In genomic region chr6:83221886-83222479, GRCh38 we compare ENCODE assay signal across 8 cellular contexts. TPM values are rescaled to one million over a fixed set of nuclear protein-coding genes. Genes with fewer than 3 reads are reported as not detected.
DNase-seq lines count a peak whose midpoint lies in the region; ATAC-seq, FAIRE-seq and TF ChIP-seq lines count a peak whose summit lies in the region.

No MANE protein-coding gene starts in this region.

- H3K4me3 ChIP-seq in choroid plexus epithelial cell (ENCODE audit: low read depth, low read length), result no peak overlapping the region

- no TSS peak for BruUV-seq in Calu3 (replicated peaks; lab: Mats Ljungman, UMichigan)

- H3K36me3 Mint-ChIP-seq in Calu3 (ENCODE audit: insufficient read depth, unreplicated experiment) (no peaks in the 10 kb centered on the region), nephron progenitor cell (ENCODE audit: low read depth) (no peaks in the 10 kb centered on the region)

- TF ChIP-seq CTCF in Calu3 (IDR thresholded peaks at IDR 0.05; ENCODE audit: unreplicated experiment) (peak; percentile 19), choroid plexus epithelial cell (conservative IDR thresholded peaks at IDR 0.05; ENCODE audit: low read depth, low read length) (peak; percentile 49), nephron progenitor cell (IDR thresholded peaks at IDR 0.05) (peak; percentile 53)

- H3K27ac Mint-ChIP-seq in Calu3 (ENCODE audit: unreplicated experiment) (no peak overlapping the region), nephron progenitor cell (no peak overlapping the region)

- no peaks in the 10 kb centered on the region for H3K4me1 Mint-ChIP-seq in Calu3 (ENCODE audit: low read depth, unreplicated experiment)
- H3K4me1 Mint-ChIP-seq in nephron progenitor cell, result no peaks in the 10 kb centered on the region

- CTCF ChIA-PET in Calu3 (lab: Charles Lee), result interaction anchor here (0.7 to 1.3 kb wide), 4 partner anchors 290 to 314 kb away, joined by 3 to 4 read pairs (median 3); partner anchors contain the start of gene PRSS35

- TF ChIP-seq POLR2A in H54 (IDR thresholded peaks at IDR 0.05; ENCODE audit: low read depth, low read length), result no peak

- DNase-seq in Calu3 (no peak), H54 (ENCODE audit: insufficient read length, low spot score) (no peak), NCI-H345 treated with DMSO at 0.1 percent for 48 hours (lab: John Stamatoyannopoulos, UW; ENCODE audit: unreplicated experiment) (peak; percentile 42), choroid plexus epithelial cell (ENCODE audit: low read depth) (peak; percentile 74), nephron progenitor cell (no peak), cortex of kidney (lab: John Stamatoyannopoulos, UW) (no peak)

- intact Hi-C loops in Calu3 (cut with micrococcal nuclease; ENCODE audit: unreplicated experiment), result loop anchor here (1.0 kb wide), 1 partner anchor 293 kb away; no protein-coding TSS in a partner anchor

- ATAC-seq in HG03442 (IDR thresholded peaks at IDR 0.05; ENCODE audit: unreplicated experiment) (no peak), HG03571 (IDR thresholded peaks at IDR 0.05; ENCODE audit: unreplicated experiment) (no peak)

- FAIRE-seq in H54 (lab: Jason Lieb, UNC), result peak; percentile 67

- H3K9me3 Mint-ChIP-seq in Calu3 (ENCODE audit: low read depth, unreplicated experiment) (no peaks in the 10 kb centered on the region), nephron progenitor cell (no peaks in the 10 kb centered on the region)

- H3K27me3 Mint-ChIP-seq in Calu3 (ENCODE audit: unreplicated experiment) (no peaks in the 10 kb centered on the region), nephron progenitor cell (ENCODE audit: low read depth, poor library complexity) (peaks cover 3% of the 10 kb centered on the region)

- H3K4me3 Mint-ChIP-seq in Calu3 (ENCODE audit: low read depth, unreplicated experiment), result no peak overlapping the region
- no peak overlapping the region for H3K4me3 Mint-ChIP-seq in nephron progenitor cell

RNA-seq across cellular contexts. Expression of gene RWDD2A, which starts 28.8 kb away (rescaled TPM):
- 3.2 and 4.0 TPM in 2 replicates for total RNA-seq in Calu3 (2022)

RNA-seq across cellular contexts. Expression of gene PGM3, which starts 28.9 kb away (rescaled TPM):
- 41.2 and 46.6 TPM in 2 replicates for total RNA-seq in Calu3 (2022)

Comparison
In these comparisons a context has a peak if more than half of its experiments do, and no peak if none do; other contexts are left out.
1. DNase-seq: peak in NCI-H345 treated with DMSO at 0.1 percent for 48 hours (single experiment) and choroid plexus epithelial cell (single experiment); none in Calu3 (single experiment), H54 (single experiment), nephron progenitor cell (single experiment) and cortex of kidney (single experiment).
2. Peak in every context shown above with its lines, with median percentiles within 50 percentile points of each other: CTCF ChIP-seq.